Comparison of ENCODE assay signal across 25 cellular contexts in genomic region chr2:1889099-1889650, GRCh38.
DNase-seq lines count a peak whose midpoint lies in the region; FAIRE-seq and TF ChIP-seq lines count a peak whose summit lies in the region.
"Had no signal": no experiment of that assay in that cellular context is flagged by ENCODE, and none has a peak within 500 bp of the region (broad histone marks: within the 10 kb centered on the region; RNA-seq: fewer than 3 reads in every experiment).

No MANE protein-coding gene starts in this region.

- H3K36me3 ChIP-seq in hepatocyte (replicated peaks; ENCODE audit: insufficient read depth, low read depth) = no peaks in the 10 kb centered on the region
- H3K36me3 ChIP-seq: BE2C; BLaER1 treated with 17β-estradiol and CSF1 and Interleukin-3, amounts not matched to agents 10 nM and 100 nM; HAP-1 had no signal

- H3K4me1 ChIP-seq in hepatocyte (ENCODE audit: insufficient read depth) = no peaks in the 10 kb centered on the region
- H3K4me1 ChIP-seq: A549, BE2C, HAP-1 had no signal

- peak; percentile 65 for FAIRE-seq in HTR-8/SVneo (lab: Jason Lieb, UNC)
- FAIRE-seq: A549, D721Med, GM12878, H54 had no signal

- WGBS in hepatocyte (ENCODE audit: low lambda C conversion rate, missing lambda C conversion rate) = 88% methylated on average over 18 of the region's 18 CpGs

- H4K20me1 ChIP-seq in hepatocyte (ENCODE audit: insufficient read depth, poor library complexity, severe bottlenecking) = no peaks in the 10 kb centered on the region
- H4K20me1 ChIP-seq: BLaER1 treated with 17β-estradiol and CSF1 and Interleukin-3, amounts not matched to agents 10 nM and 100 nM had no signal

- no peak overlapping the region for H3K4me3 ChIP-seq in hepatocyte
- H3K4me3 ChIP-seq: A549; BLaER1 treated with 17β-estradiol and CSF1 and Interleukin-3, amounts not matched to agents 10 nM and 100 nM; GM12878; HAP-1 had no signal

- intact Hi-C loops in posterior vena cava (cut with DNase I) = no loop called here

- no peaks in the 10 kb centered on the region for H3K79me2 ChIP-seq in hepatocyte

- no peak for DNase-seq in HTR-8/SVneo (ENCODE audit: insufficient read length, low spot score)
- no peak for DNase-seq in hepatocyte (ENCODE audit: low spot score)
- peak; percentile 53 for DNase-seq in mesenteric fat pad (ENCODE audit: low spot score)
- DNase-seq in posterior vena cava (ENCODE audit: low spot score) = peak; percentile 66
- DNase-seq in NCI-H524 (lab: John Stamatoyannopoulos, UW) = no peak
- DNase-seq in iPS-NIHi7 (ENCODE audit: extremely low spot score) = no peak
- DNase-seq in globus pallidus (ENCODE audit: low spot score) = no peak
- DNase-seq: 8988T; ACHN; AML-193; BE2C; CD4-positive, alpha-beta T cell; CD8-positive, alpha-beta memory T cell; DMS 273 treated with DMSO at 0.1 percent for 48 hours; DMS79; EL; GDM1; GOT3; HFFc6 had no signal

- no peaks in the 10 kb centered on the region for H3K27me3 ChIP-seq in hepatocyte
- H3K27me3 ChIP-seq: BE2C; BLaER1 treated with 17β-estradiol and CSF1 and Interleukin-3, amounts not matched to agents 10 nM and 100 nM had no signal

- no peak for TF ChIP-seq CTCF in hepatocyte (IDR thresholded peaks at IDR 0.05; ENCODE audit: poor library complexity)

- no peak overlapping the region for H3K27ac ChIP-seq in hepatocyte
- H3K27ac ChIP-seq: A549; BLaER1 treated with 17β-estradiol and CSF1 and Interleukin-3, amounts not matched to agents 10 nM and 100 nM had no signal

- H2AFZ ChIP-seq in hepatocyte = peak overlapping the region; percentile 9

- no peak overlapping the region for H3K4me2 ChIP-seq in hepatocyte
- H3K4me2 ChIP-seq: A549; BLaER1 treated with 17β-estradiol and CSF1 and Interleukin-3, amounts not matched to agents 10 nM and 100 nM had no signal

- no peaks in the 10 kb centered on the region for H3K9me3 ChIP-seq in hepatocyte (ENCODE audit: low read depth)
- H3K9me3 ChIP-seq: A549, BE2C, HAP-1 had no signal

- no peaks in the 10 kb centered on the region for H3K9me2 ChIP-seq in hepatocyte (replicated peaks; ENCODE audit: insufficient read depth)

Comparison
In these comparisons a context has a peak if more than half of its experiments do, and no peak if none do; other contexts are left out.
1. DNase-seq: peak in mesenteric fat pad (single experiment) and posterior vena cava (single experiment); none in HTR-8/SVneo (single experiment), hepatocyte (single experiment), NCI-H524 (0 of 2), iPS-NIHi7 (single experiment) and globus pallidus (single experiment).